Comparison of ENCODE assay signal across 10 cellular contexts in genomic region chr4:137610960-137611359, GRCh38.
DNase-seq lines count a peak whose midpoint lies in the region; ATAC-seq and TF ChIP-seq lines count a peak whose summit lies in the region.
"Had no signal": no experiment of that assay in that cellular context is flagged by ENCODE, and none has a peak within 500 bp of the region (broad histone marks: within the 10 kb centered on the region; RNA-seq: fewer than 3 reads in every experiment).

No MANE protein-coding gene starts in this region.

- TF ChIP-seq CTCF in WI38 (IDR thresholded peaks at IDR 0.05; ENCODE audit: low read depth, low read length) (peak; percentile 68), natural killer cell (IDR thresholded peaks at IDR 0.05) (no peak)

- no peak overlapping the region for H3K4me3 Mint-ChIP-seq in natural killer cell
- H3K4me3 Mint-ChIP-seq: activated CD4-positive, alpha-beta T cell treated with anti-CD3 and anti-CD28 coated beads, Interleukin-2, amount 10 ng/mL, durations not matched to agents 24 days and 14 days had no signal

- H3K9me3 Mint-ChIP-seq in natural killer cell, result peaks cover 3 to 8% of the 10 kb centered on the region in 2 donors
- H3K9me3 Mint-ChIP-seq: activated CD4-positive, alpha-beta T cell treated with anti-CD3 and anti-CD28 coated beads, Interleukin-2, amount 10 ng/mL, durations not matched to agents 24 days and 14 days had no signal

- H3K4me1 Mint-ChIP-seq in natural killer cell, result no peaks in the 10 kb centered on the region
- H3K4me1 Mint-ChIP-seq: activated CD4-positive, alpha-beta T cell treated with anti-CD3 and anti-CD28 coated beads, Interleukin-2, amount 10 ng/mL, durations not matched to agents 24 days and 14 days had no signal

- no peak overlapping the region for H3K27ac Mint-ChIP-seq in natural killer cell
- H3K27ac Mint-ChIP-seq: activated CD4-positive, alpha-beta T cell treated with anti-CD3 and anti-CD28 coated beads, Interleukin-2, amount 10 ng/mL, durations not matched to agents 24 days and 14 days had no signal

- intact Hi-C loops in natural killer cell (cut with micrococcal nuclease), result no loop called here

- H3K4me3 ChIP-seq in WI38 (ENCODE audit: low read depth, low read length), result no peak overlapping the region

- no peaks in the 10 kb centered on the region for H3K36me3 Mint-ChIP-seq in natural killer cell

- peak; percentile 20 for DNase-seq in DMS53 (lab: John Stamatoyannopoulos, UW)
- peak; percentile 14 for DNase-seq in medulla oblongata (ENCODE audit: extremely low spot score)
- DNase-seq in NCI-H187 treated with DMSO at 0.1 percent for 48 hours (lab: John Stamatoyannopoulos, UW), result no peak
- DNase-seq in natural killer cell, result no peak
- no peak for DNase-seq in activated CD4-positive, alpha-beta T cell treated with anti-CD3 and anti-CD28 coated beads, Interleukin-2, amount 50 U/mL, for 48 hours
- DNase-seq: activated CD4-positive, alpha-beta T cell treated with anti-CD3 and anti-CD28 coated beads, Interleukin-2, amount 10 ng/mL, durations not matched to agents 24 days and 14 days; stimulated activated CD4-positive, alpha-beta T cell treated with anti-CD3 and anti-CD28 coated beads, Interleukin-4, amount 100 ng/mL, for 4 hours had no signal

- H3K27me3 Mint-ChIP-seq in natural killer cell (ENCODE audit: low read depth in 2 of 2), result no peaks in the 10 kb centered on the region
- H3K27me3 Mint-ChIP-seq: activated CD4-positive, alpha-beta T cell treated with anti-CD3 and anti-CD28 coated beads, Interleukin-2, amount 10 ng/mL, durations not matched to agents 24 days and 14 days had no signal

- ATAC-seq in HG02981 (IDR thresholded peaks at IDR 0.05; ENCODE audit: unreplicated experiment), result peak; percentile 72
- ATAC-seq in natural killer cell, result no peak
- no peak for ATAC-seq in GM19452 (IDR thresholded peaks at IDR 0.05; ENCODE audit: unreplicated experiment)

Comparison
In these comparisons a context has a peak if more than half of its experiments do, and no peak if none do; other contexts are left out.
1. DNase-seq: peak in DMS53 (single experiment) and medulla oblongata (single experiment); none in NCI-H187 treated with DMSO at 0.1 percent for 48 hours (single experiment), natural killer cell (single experiment) and activated CD4-positive, alpha-beta T cell treated with anti-CD3 and anti-CD28 coated beads, Interleukin-2, amount 50 U/mL, for 48 hours (0 of 2).